In genomic region chr1:227886993-227887696, GRCh38 we compare ENCODE assay signal across 8 cellular contexts.
DNase-seq lines count a peak whose midpoint lies in the region; ATAC-seq and TF ChIP-seq lines count a peak whose summit lies in the region.

No MANE protein-coding gene starts in this region.

- H3K4me3 Mint-ChIP-seq in activated T-helper 1 cell treated with anti-CD3 and anti-CD28 coated beads, Interleukin-12 subunit alpha, Interleukin-12 subunit beta, Interleukin-2, Interleukin-4 antibody, amounts not matched to agents 30 ng/mL and 10 ng/mL and 1 ng/mL, durations not matched to agents 14 hours and 24 hours and 36 hours = no peak overlapping the region

- H3K36me3 ChIP-seq in gastrocnemius medialis = no peaks in the 10 kb centered on the region

- H3K9me3 ChIP-seq in gastrocnemius medialis = no peaks in the 10 kb centered on the region

- H3K4me3 ChIP-seq in gastrocnemius medialis = peak overlapping the region; percentile 26 to 58 (median 47)

- no peak overlapping the region for H3K27ac Mint-ChIP-seq in activated T-helper 1 cell treated with anti-CD3 and anti-CD28 coated beads, Interleukin-12 subunit alpha, Interleukin-12 subunit beta, Interleukin-2, Interleukin-4 antibody, amounts not matched to agents 30 ng/mL and 10 ng/mL and 1 ng/mL, durations not matched to agents 14 hours and 24 hours and 36 hours

- H3K27me3 ChIP-seq in gastrocnemius medialis = peaks cover 0 to 8% (median 0%) of the 10 kb centered on the region in 3 donors

- in situ Hi-C loops in gastrocnemius medialis (cut with MboI; ENCODE audit: low sequenced_read_pairs in 4 of 4) = no loop called here

- no peak for ATAC-seq in gastrocnemius medialis
- no peak for ATAC-seq in GM18517 (IDR thresholded peaks at IDR 0.05; ENCODE audit: unreplicated experiment)

- peak; percentile 21 for DNase-seq in NCI-H1092 treated with DMSO at 0.1 percent for 48 hours (lab: John Stamatoyannopoulos, UW)
- DNase-seq in NCI-H1092 (lab: John Stamatoyannopoulos, UW) = no peak
- DNase-seq in activated naive CD4-positive, alpha-beta T cell treated with anti-CD3 and anti-CD28 coated beads, Interleukin-2, amount 50 U/mL, for 16 hours = peak; percentile 32
- DNase-seq in hepatic stellate cell (ENCODE audit: low spot score) = peak; percentile 31
- DNase-seq in gastrocnemius medialis = peak in 1 of 2 donors; percentile 21
- no peak for DNase-seq in activated T-helper 1 cell treated with anti-CD3 and anti-CD28 coated beads, Interleukin-12 subunit alpha, Interleukin-12 subunit beta, Interleukin-2, Interleukin-4 antibody, amounts not matched to agents 30 ng/mL and 10 ng/mL and 1 ng/mL, durations not matched to agents 14 hours and 24 hours and 36 hours (ENCODE audit: low spot score)
- DNase-seq in activated gamma-delta T cell (lab: John Stamatoyannopoulos, UW) = no peak

- H3K4me1 Mint-ChIP-seq in activated T-helper 1 cell treated with anti-CD3 and anti-CD28 coated beads, Interleukin-12 subunit alpha, Interleukin-12 subunit beta, Interleukin-2, Interleukin-4 antibody, amounts not matched to agents 30 ng/mL and 10 ng/mL and 1 ng/mL, durations not matched to agents 14 hours and 24 hours and 36 hours (ENCODE audit: low read depth) = peaks cover 6% of the 10 kb centered on the region

- no peaks in the 10 kb centered on the region for H3K9me3 Mint-ChIP-seq in activated T-helper 1 cell treated with anti-CD3 and anti-CD28 coated beads, Interleukin-12 subunit alpha, Interleukin-12 subunit beta, Interleukin-2, Interleukin-4 antibody, amounts not matched to agents 30 ng/mL and 10 ng/mL and 1 ng/mL, durations not matched to agents 14 hours and 24 hours and 36 hours

- no peaks in the 10 kb centered on the region for H3K27me3 Mint-ChIP-seq in activated T-helper 1 cell treated with anti-CD3 and anti-CD28 coated beads, Interleukin-12 subunit alpha, Interleukin-12 subunit beta, Interleukin-2, Interleukin-4 antibody, amounts not matched to agents 30 ng/mL and 10 ng/mL and 1 ng/mL, durations not matched to agents 14 hours and 24 hours and 36 hours (ENCODE audit: insufficient read depth)

- H3K27ac ChIP-seq in gastrocnemius medialis = peak overlapping the region; percentile 62 to 79 (median 70)

- no peak for TF ChIP-seq CTCF in gastrocnemius medialis (IDR thresholded peaks at IDR 0.05 in 4 of 5, conservative IDR thresholded peaks at IDR 0.05 in 1 of 5)

- intact Hi-C loops in gastrocnemius medialis (cut with DNase I; ENCODE audit: low total_unique reads) = no loop called here
- intact Hi-C loops in activated T-helper 1 cell treated with anti-CD3 and anti-CD28 coated beads, Interleukin-12 subunit alpha, Interleukin-12 subunit beta, Interleukin-2, Interleukin-4 antibody, amounts not matched to agents 30 ng/mL and 10 ng/mL and 1 ng/mL, durations not matched to agents 14 hours and 24 hours and 36 hours (cut with micrococcal nuclease) = no loop called here

- no peak for TF ChIP-seq POLR2A in gastrocnemius medialis (IDR thresholded peaks at IDR 0.05)

- no peaks in the 10 kb centered on the region for H3K36me3 Mint-ChIP-seq in activated T-helper 1 cell treated with anti-CD3 and anti-CD28 coated beads, Interleukin-12 subunit alpha, Interleukin-12 subunit beta, Interleukin-2, Interleukin-4 antibody, amounts not matched to agents 30 ng/mL and 10 ng/mL and 1 ng/mL, durations not matched to agents 14 hours and 24 hours and 36 hours (ENCODE audit: low read depth)

- H3K4me1 ChIP-seq in gastrocnemius medialis = peaks cover 0 to 8% of the 10 kb centered on the region in 2 donors

Comparison
In these comparisons a context has a peak if more than half of its experiments do, and no peak if none do; other contexts are left out.
1. DNase-seq: peak in NCI-H1092 treated with DMSO at 0.1 percent for 48 hours (single experiment), activated naive CD4-positive, alpha-beta T cell treated with anti-CD3 and anti-CD28 coated beads, Interleukin-2, amount 50 U/mL, for 16 hours (single experiment) and hepatic stellate cell (single experiment); none in NCI-H1092 (single experiment), activated T-helper 1 cell treated with anti-CD3 and anti-CD28 coated beads, Interleukin-12 subunit alpha, Interleukin-12 subunit beta, Interleukin-2, Interleukin-4 antibody, amounts not matched to agents 30 ng/mL and 10 ng/mL and 1 ng/mL, durations not matched to agents 14 hours and 24 hours and 36 hours (single experiment) and activated gamma-delta T cell (single experiment).